Comparison of ENCODE assay signal across 9 cellular contexts in the genomic region with DNA sequence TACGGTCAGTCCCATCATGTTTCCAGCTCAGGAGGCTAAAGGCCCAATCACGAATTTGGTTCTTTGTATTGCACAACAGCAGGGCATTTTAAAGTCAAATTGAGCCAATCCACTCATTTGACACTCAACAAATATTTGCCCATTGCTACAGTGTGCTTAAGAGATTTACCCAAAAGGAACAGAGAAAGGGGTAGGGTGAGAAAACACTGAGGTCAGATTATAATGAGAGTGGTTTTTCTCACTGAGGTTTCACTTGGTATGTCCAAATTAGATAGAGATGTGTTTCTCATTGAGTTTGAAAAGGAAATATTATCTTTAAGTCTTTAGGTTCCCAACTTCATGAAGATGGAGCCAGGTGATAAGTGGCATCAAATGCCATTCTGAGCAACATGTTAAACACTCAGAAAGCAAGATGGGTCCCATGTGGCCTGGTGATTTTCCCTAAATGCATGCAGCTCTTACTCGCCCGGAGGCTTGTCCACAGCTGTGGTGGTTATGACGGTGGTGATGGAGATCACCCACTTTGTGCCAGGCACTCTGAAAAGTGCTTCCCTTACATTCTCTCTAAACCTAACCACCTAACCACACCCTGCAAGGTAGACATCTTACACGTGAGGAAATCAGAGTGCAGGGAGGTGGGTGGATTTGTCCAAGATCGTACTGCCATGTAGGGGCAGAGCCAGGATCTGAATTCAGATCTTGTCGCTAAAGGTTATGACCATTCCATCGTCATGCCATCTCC. TPM values are rescaled to one million over a fixed set of nuclear protein-coding genes. Genes with fewer than 3 reads are reported as not detected.
DNase-seq lines count a peak whose midpoint lies in the region; ATAC-seq lines count a peak whose summit lies in the region.
"Had no signal": no experiment of that assay in that cellular context is flagged by ENCODE, and none has a peak within 500 bp of the region (broad histone marks: within the 10 kb centered on the region; RNA-seq: fewer than 3 reads in every experiment).

No MANE protein-coding gene starts in this region.

- peak overlapping the region; percentile 41 for H3K27ac Mint-ChIP-seq in activated T-cell treated with anti-CD3 and anti-CD28 coated beads, Interleukin-2, amount 50 U/mL, for 72 hours
- peak overlapping the region; percentile 12 for H3K27ac Mint-ChIP-seq in activated naive CD8-positive, alpha-beta T cell

- ATAC-seq in activated T-cell treated with anti-CD3 and anti-CD28 coated beads, Interleukin-2, amount 50 U/mL, for 72 hours (replicated peaks in 1 of 2) = peak; percentile 27 to 56
- ATAC-seq in HG03108 (IDR thresholded peaks at IDR 0.05; ENCODE audit: unreplicated experiment) (peak; percentile 30), HG03565 (IDR thresholded peaks at IDR 0.05; ENCODE audit: unreplicated experiment) (no peak), HG03457 (IDR thresholded peaks at IDR 0.05; ENCODE audit: unreplicated experiment) (no peak)
- ATAC-seq in stimulated activated naive CD8-positive, alpha-beta T cell treated with anti-CD3 and anti-CD28 coated beads, Interleukin-15, Interleukin-2, amounts not matched to agents 100 U/mL and 50 U/mL, for 24 hours = peak; percentile 8

- peak; percentile 46 to 57 for DNase-seq in activated T-cell treated with anti-CD3 and anti-CD28 coated beads, Interleukin-2, amount 50 U/mL, for 72 hours
- DNase-seq in activated T-cell treated with anti-CD3 and anti-CD28 coated beads for 4 hours = no peak
- DNase-seq in stimulated activated naive CD8-positive, alpha-beta T cell treated with anti-CD3 and anti-CD28 coated beads, Interleukin-15, Interleukin-2, amounts not matched to agents 100 U/mL and 50 U/mL, for 24 hours = no peak
- no peak for DNase-seq in AG08396 (ENCODE audit: low spot score)
- DNase-seq: OCI-M1 had no signal

- H3K9me3 Mint-ChIP-seq in activated T-cell treated with anti-CD3 and anti-CD28 coated beads, Interleukin-2, amount 50 U/mL, for 72 hours = no peaks in the 10 kb centered on the region
- H3K9me3 Mint-ChIP-seq in activated naive CD8-positive, alpha-beta T cell (ENCODE audit: low read depth) = no peaks in the 10 kb centered on the region

- no peaks in the 10 kb centered on the region for H3K36me3 Mint-ChIP-seq in activated T-cell treated with anti-CD3 and anti-CD28 coated beads, Interleukin-2, amount 50 U/mL, for 72 hours (ENCODE audit: insufficient read depth in 2 of 2)
- H3K36me3 Mint-ChIP-seq in activated naive CD8-positive, alpha-beta T cell = no peaks in the 10 kb centered on the region

- no peaks in the 10 kb centered on the region for H3K27me3 Mint-ChIP-seq in activated T-cell treated with anti-CD3 and anti-CD28 coated beads, Interleukin-2, amount 50 U/mL, for 72 hours (ENCODE audit: low read depth)
- H3K27me3 Mint-ChIP-seq in activated naive CD8-positive, alpha-beta T cell = no peaks in the 10 kb centered on the region

- H3K4me3 Mint-ChIP-seq in activated T-cell treated with anti-CD3 and anti-CD28 coated beads, Interleukin-2, amount 50 U/mL, for 72 hours = peak overlapping the region; percentile 80 to 83
- peak overlapping the region; percentile 25 for H3K4me3 Mint-ChIP-seq in activated naive CD8-positive, alpha-beta T cell

- peaks cover 74% of the 10 kb centered on the region for H3K4me1 Mint-ChIP-seq in activated T-cell treated with anti-CD3 and anti-CD28 coated beads, Interleukin-2, amount 50 U/mL, for 72 hours (ENCODE audit: low read depth)
- H3K4me1 Mint-ChIP-seq in activated naive CD8-positive, alpha-beta T cell (ENCODE audit: low read depth) = peaks cover 58% of the 10 kb centered on the region

RNA-seq across cellular contexts. Expression of gene USP3, which starts 31.2 kb away (rescaled TPM):
- 10 to 100 TPM; 66.5 to 78.0 TPM for total RNA-seq in activated T-cell treated with anti-CD3 and anti-CD28 coated beads, Interleukin-2, amount 50 U/mL, for 72 hours

Comparison
In these comparisons a context has a peak if more than half of its experiments do, and no peak if none do; other contexts are left out.
1. DNase-seq: peak in activated T-cell treated with anti-CD3 and anti-CD28 coated beads, Interleukin-2, amount 50 U/mL, for 72 hours (2 of 2); none in activated T-cell treated with anti-CD3 and anti-CD28 coated beads for 4 hours (single experiment), stimulated activated naive CD8-positive, alpha-beta T cell treated with anti-CD3 and anti-CD28 coated beads, Interleukin-15, Interleukin-2, amounts not matched to agents 100 U/mL and 50 U/mL, for 24 hours (single experiment) and AG08396 (single experiment).
2. ATAC-seq: peak in activated T-cell treated with anti-CD3 and anti-CD28 coated beads, Interleukin-2, amount 50 U/mL, for 72 hours (2 of 2), HG03108 (single experiment) and stimulated activated naive CD8-positive, alpha-beta T cell treated with anti-CD3 and anti-CD28 coated beads, Interleukin-15, Interleukin-2, amounts not matched to agents 100 U/mL and 50 U/mL, for 24 hours (single experiment); none in HG03565 (single experiment) and HG03457 (single experiment).